In the genomic region with DNA sequence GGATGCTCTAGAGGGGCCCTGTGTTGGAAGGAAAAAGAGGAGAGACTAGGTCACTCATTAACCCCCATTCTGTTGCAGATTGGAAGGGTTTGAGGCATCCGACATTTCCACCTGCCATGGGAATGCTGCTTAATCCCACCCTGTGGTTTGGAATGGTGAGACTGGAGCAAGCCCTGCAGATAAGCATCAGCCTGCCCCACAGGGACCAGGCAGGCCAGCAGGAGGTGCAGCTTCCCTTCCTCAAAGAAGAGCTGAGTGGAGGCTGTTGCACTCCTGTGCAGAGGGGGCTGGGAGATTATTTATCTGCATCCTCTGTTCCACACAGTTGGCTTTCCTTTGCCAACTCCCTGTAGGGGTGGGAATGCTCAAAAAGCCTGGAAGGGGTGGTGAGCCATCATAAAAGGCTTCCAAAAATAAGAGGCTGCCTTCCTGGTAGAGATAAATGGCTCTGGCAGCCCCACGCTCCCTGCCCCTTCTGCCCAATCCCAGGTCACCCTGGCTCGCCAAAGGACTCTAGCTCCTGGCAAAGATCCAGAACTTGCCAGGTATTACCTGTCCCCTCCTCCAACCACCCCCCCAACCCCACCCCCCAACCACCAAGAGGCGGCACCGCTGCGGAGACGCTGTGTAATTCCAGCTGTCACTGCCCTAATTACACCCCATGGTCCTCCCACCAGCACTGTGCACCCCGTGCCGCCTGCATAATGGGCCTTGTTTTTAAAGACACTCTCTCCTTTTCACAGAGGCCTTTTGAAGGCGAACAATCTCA, we compare ENCODE assay signal across 1 cellular context.
TF ChIP-seq lines count a peak whose summit lies in the region.

No MANE protein-coding gene starts in this region.

TF ChIP-seq in Ishikawa, 13 proteins besides CTCF, POLR2A, EP300 and RAD21 (continued from another document):
- TF ChIP-seq CEBPB (IDR thresholded peaks at IDR 0.05) (no peak), EGR1 (IDR thresholded peaks at IDR 0.05) (no peak), TAF1 (IDR thresholded peaks at IDR 0.05; ENCODE audit: low read depth) (no peak)
- TF ChIP-seq, protein P1, sequence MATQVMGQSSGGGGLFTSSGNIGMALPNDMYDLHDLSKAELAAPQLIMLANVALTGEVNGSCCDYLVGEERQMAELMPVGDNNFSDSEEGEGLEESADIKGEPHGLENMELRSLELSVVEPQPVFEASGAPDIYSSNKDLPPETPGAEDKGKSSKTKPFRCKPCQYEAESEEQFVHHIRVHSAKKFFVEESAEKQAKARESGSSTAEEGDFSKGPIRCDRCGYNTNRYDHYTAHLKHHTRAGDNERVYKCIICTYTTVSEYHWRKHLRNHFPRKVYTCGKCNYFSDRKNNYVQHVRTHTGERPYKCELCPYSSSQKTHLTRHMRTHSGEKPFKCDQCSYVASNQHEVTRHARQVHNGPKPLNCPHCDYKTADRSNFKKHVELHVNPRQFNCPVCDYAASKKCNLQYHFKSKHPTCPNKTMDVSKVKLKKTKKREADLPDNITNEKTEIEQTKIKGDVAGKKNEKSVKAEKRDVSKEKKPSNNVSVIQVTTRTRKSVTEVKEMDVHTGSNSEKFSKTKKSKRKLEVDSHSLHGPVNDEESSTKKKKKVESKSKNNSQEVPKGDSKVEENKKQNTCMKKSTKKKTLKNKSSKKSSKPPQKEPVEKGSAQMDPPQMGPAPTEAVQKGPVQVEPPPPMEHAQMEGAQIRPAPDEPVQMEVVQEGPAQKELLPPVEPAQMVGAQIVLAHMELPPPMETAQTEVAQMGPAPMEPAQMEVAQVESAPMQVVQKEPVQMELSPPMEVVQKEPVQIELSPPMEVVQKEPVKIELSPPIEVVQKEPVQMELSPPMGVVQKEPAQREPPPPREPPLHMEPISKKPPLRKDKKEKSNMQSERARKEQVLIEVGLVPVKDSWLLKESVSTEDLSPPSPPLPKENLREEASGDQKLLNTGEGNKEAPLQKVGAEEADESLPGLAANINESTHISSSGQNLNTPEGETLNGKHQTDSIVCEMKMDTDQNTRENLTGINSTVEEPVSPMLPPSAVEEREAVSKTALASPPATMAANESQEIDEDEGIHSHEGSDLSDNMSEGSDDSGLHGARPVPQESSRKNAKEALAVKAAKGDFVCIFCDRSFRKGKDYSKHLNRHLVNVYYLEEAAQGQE (IDR thresholded peaks at IDR 0.05; ENCODE audit: low read depth) = no peak
- TF ChIP-seq, protein P2, sequence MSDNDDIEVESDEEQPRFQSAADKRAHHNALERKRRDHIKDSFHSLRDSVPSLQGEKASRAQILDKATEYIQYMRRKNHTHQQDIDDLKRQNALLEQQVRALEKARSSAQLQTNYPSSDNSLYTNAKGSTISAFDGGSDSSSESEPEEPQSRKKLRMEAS (IDR thresholded peaks at IDR 0.05) = no peak
